36 cellular contexts compared by ENCODE assay signal in the genomic region with DNA sequence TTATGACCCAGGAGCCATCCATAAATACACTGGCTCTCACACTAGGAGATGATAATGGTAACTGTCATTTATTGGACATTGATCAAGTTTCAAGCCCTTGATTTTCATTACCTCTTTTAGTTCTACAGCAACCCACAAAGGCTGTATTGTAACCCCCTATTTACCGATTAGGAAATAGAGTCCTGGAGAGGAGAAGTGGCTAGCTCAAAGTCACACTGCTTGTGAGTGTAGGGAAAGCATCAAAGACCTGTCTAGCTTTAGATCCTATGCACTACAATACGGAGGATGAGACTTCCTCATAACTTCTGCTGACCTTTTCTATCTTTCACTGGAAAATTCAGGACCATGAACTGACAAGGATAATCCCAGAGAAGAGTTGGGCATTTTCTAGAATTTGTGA.
DNase-seq lines count a peak whose midpoint lies in the region; ATAC-seq, FAIRE-seq and TF ChIP-seq lines count a peak whose summit lies in the region.
"Had no signal": no experiment of that assay in that cellular context is flagged by ENCODE, and none has a peak within 500 bp of the region (broad histone marks: within the 10 kb centered on the region; RNA-seq: fewer than 3 reads in every experiment).

No MANE protein-coding gene starts in this region.

- no peaks in the 10 kb centered on the region for H3K9me3 Mint-ChIP-seq in MCF 10A (ENCODE audit: unreplicated experiment)
- H3K9me3 Mint-ChIP-seq: CD4-positive, alpha-beta T cell; CD8-positive, alpha-beta T cell had no signal

- H3K4me3 ChIP-seq in HepG2 (replicated peaks in 1 of 3; ENCODE audit: insufficient read depth in 1 of 3, low read depth in 2 of 3, low read length in 3 of 3) (no peak overlapping the region), right lobe of liver (no peak overlapping the region), WERI-Rb-1 (ENCODE audit: low read depth, low read length) (no peak overlapping the region), skeletal muscle tissue (ENCODE audit: low read length in 3 of 3) (no peak overlapping the region)
- no peak overlapping the region for H3K4me3 ChIP-seq in effector memory CD4-positive, alpha-beta T cell (ENCODE audit: insufficient read depth, low read depth, low read length, poor library complexity, severe bottlenecking)
- H3K4me3 ChIP-seq: A549; BLaER1; BLaER1 treated with 17β-estradiol and CSF1 and Interleukin-3, amounts not matched to agents 10 nM and 100 nM had no signal

- peaks cover 68% of the 10 kb centered on the region for H3K27me3 Mint-ChIP-seq in MCF 10A (ENCODE audit: insufficient read depth, unreplicated experiment)

- FAIRE-seq in HepG2 (lab: Jason Lieb, UNC) = no peak
- peak; percentile 90 for FAIRE-seq in D721Med (lab: Jason Lieb, UNC)
- FAIRE-seq: A204.1, A549 had no signal

- CTCF ChIA-PET in HepG2 (lab: Yijun Ruan, JAX; ENCODE audit: low intra/inter-chr PET ratio, low total read pairs) = no interaction called here
- CTCF ChIA-PET in MCF 10A (lab: Yijun Ruan, JAX) = interaction anchor here (0.7 to 2.3 kb wide), 3 partner anchors 16 to 96 kb away, joined by 3 to 15 read pairs (median 4); no protein-coding TSS in a partner anchor

- no peaks in the 10 kb centered on the region for H3K9me3 ChIP-seq in HepG2 (ENCODE audit: low read length)
- H3K9me3 ChIP-seq in right lobe of liver = no peaks in the 10 kb centered on the region
- H3K9me3 ChIP-seq in WERI-Rb-1 (ENCODE audit: severe bottlenecking) = peaks cover 3% of the 10 kb centered on the region
- no peaks in the 10 kb centered on the region for H3K9me3 ChIP-seq in skeletal muscle tissue (ENCODE audit: control insufficient read depth in 3 of 3, low read length in 3 of 3)
- no peaks in the 10 kb centered on the region for H3K9me3 ChIP-seq in effector memory CD4-positive, alpha-beta T cell (ENCODE audit: control insufficient read depth, low read length)
- H3K9me3 ChIP-seq: A549; BE2C; BLaER1; BLaER1 treated with 17β-estradiol and CSF1 and Interleukin-3, amounts not matched to agents 10 nM and 100 nM; Caco-2 had no signal

- no peaks in the 10 kb centered on the region for H3K79me2 ChIP-seq in HepG2 (ENCODE audit: insufficient read depth, low read length)

- H3K9ac ChIP-seq in HepG2 (ENCODE audit: insufficient read depth, low read depth, low read length) = no peak overlapping the region
- no peak overlapping the region for H3K9ac ChIP-seq in skeletal muscle tissue (ENCODE audit: low read depth in 1 of 3, low read length in 3 of 3)
- H3K9ac ChIP-seq: BLaER1; BLaER1 treated with 17β-estradiol and CSF1 and Interleukin-3, amounts not matched to agents 10 nM and 100 nM had no signal

- H3K27me3 ChIP-seq in HepG2 (ENCODE audit: control insufficient read depth in 1 of 2, insufficient read depth in 2 of 2, low read length in 2 of 2) (peaks cover 0 to 3% of the 10 kb centered on the region in 2 experiments; a peak in 3 of 5 replicates), right lobe of liver (no peaks in the 10 kb centered on the region), WERI-Rb-1 (ENCODE audit: insufficient read depth, low read depth, severe bottlenecking) (no peaks in the 10 kb centered on the region), skeletal muscle tissue (ENCODE audit: control insufficient read depth in 3 of 3, insufficient read depth in 3 of 3, low read length in 3 of 3) (peaks cover 0 to 2% (median 0%) of the 10 kb centered on the region in 3 donors)
- H3K27me3 ChIP-seq in effector memory CD4-positive, alpha-beta T cell (replicated peaks; ENCODE audit: control insufficient read depth, insufficient read depth, low read length, poor library complexity, severe bottlenecking) = peaks cover 1% of the 10 kb centered on the region
- H3K27me3 ChIP-seq: BLaER1; BLaER1 treated with 17β-estradiol and CSF1 and Interleukin-3, amounts not matched to agents 10 nM and 100 nM had no signal

- DNase-seq in HepG2 (ENCODE audit: low spot score) (peak; percentile 23), right lobe of liver (no peak), D721Med (ENCODE audit: insufficient read length, low spot score) (no peak), WERI-Rb-1 (no peak), MCF 10A (ENCODE audit: unreplicated experiment) (no peak)
- no peak for DNase-seq in effector memory CD4-positive, alpha-beta T cell
- DNase-seq: 8988T; ACHN; AML-193; BE2C; C1 segment of cervical spinal cord; Caco-2; Calu3; CD4-positive, alpha-beta memory T cell; CD4-positive, alpha-beta T cell; CD4-positive, CD25-positive, alpha-beta regulatory T cell; CD8-positive, alpha-beta memory T cell; CD8-positive, alpha-beta T cell; COR-L47; DMS 273 treated with DMSO at 0.1 percent for 48 hours; DMS153; DMS53; DMS79; DMS79 treated with DMSO at 0.1 percent for 48 hours; DND-41; EL had no signal

- H3K4me2 ChIP-seq in HepG2 (ENCODE audit: low read depth, low read length) = peak overlapping the region; percentile 45
- H3K4me2 ChIP-seq: A549; BLaER1; BLaER1 treated with 17β-estradiol and CSF1 and Interleukin-3, amounts not matched to agents 10 nM and 100 nM had no signal

- TF ChIP-seq EP300 in HepG2 (IDR thresholded peaks at IDR 0.05; ENCODE audit: low read depth in 2 of 2, low read length in 2 of 2) (peak in 1 of 2 experiments; percentile 64; a peak in 1 of 4 replicates), HepG2 (CRISPR knock-in tag; IDR thresholded peaks at IDR 0.05; ENCODE audit: borderline replicate concordance) (no peak)

- ATAC-seq in HepG2 (peak; percentile 81), right lobe of liver (no peak), GM21360 (IDR thresholded peaks at IDR 0.05; ENCODE audit: unreplicated experiment) (no peak)
- ATAC-seq: A549; CD8-positive, alpha-beta T cell had no signal

- H3K27ac ChIP-seq in HepG2 (ENCODE audit: extremely low read length, insufficient read depth, low read length) = no peak overlapping the region
- no peak overlapping the region for H3K27ac ChIP-seq in right lobe of liver
- peak overlapping the region; percentile 80 for H3K27ac ChIP-seq in WERI-Rb-1
- H3K27ac ChIP-seq in skeletal muscle tissue (ENCODE audit: low read depth, low read length) = peak overlapping the region; percentile 87
- H3K27ac ChIP-seq in effector memory CD4-positive, alpha-beta T cell (ENCODE audit: insufficient read depth, low read length, poor library complexity, severe bottlenecking) = no peak overlapping the region
- H3K27ac ChIP-seq: 22Rv1; A549; BLaER1; BLaER1 treated with 17β-estradiol and CSF1 and Interleukin-3, amounts not matched to agents 10 nM and 100 nM; C4-2B had no signal

- TF ChIP-seq RAD21 in HepG2 (CRISPR knock-in tag; IDR thresholded peaks at IDR 0.05) = no peak

- in situ Hi-C loops in HepG2 (cut with HindIII; ENCODE audit: extremely low pct_ligation_motif_present, low pct_unique_long_range_greater_than_20kb) = no loop called here

- no peaks in the 10 kb centered on the region for H3K36me3 Mint-ChIP-seq in MCF 10A (ENCODE audit: insufficient read depth, unreplicated experiment)
- H3K36me3 Mint-ChIP-seq: CD14-positive monocyte; CD4-positive, alpha-beta memory T cell; CD4-positive, CD25-positive, alpha-beta regulatory T cell; CD8-positive, alpha-beta memory T cell; CD8-positive, alpha-beta T cell had no signal

- H3K36me3 ChIP-seq in HepG2 (replicated peaks in 1 of 2; ENCODE audit: control insufficient read depth in 1 of 2, insufficient read depth in 2 of 2, low read length in 2 of 2) (no peaks in the 10 kb centered on the region), right lobe of liver (no peaks in the 10 kb centered on the region), WERI-Rb-1 (no peaks in the 10 kb centered on the region), skeletal muscle tissue (ENCODE audit: control insufficient read depth in 3 of 3, insufficient read depth in 3 of 3, low read length in 3 of 3) (no peaks in the 10 kb centered on the region)
- no peaks in the 10 kb centered on the region for H3K36me3 ChIP-seq in effector memory CD4-positive, alpha-beta T cell (ENCODE audit: control insufficient read depth, insufficient read depth, low read length)
- H3K36me3 ChIP-seq: BE2C; BLaER1; BLaER1 treated with 17β-estradiol and CSF1 and Interleukin-3, amounts not matched to agents 10 nM and 100 nM had no signal

- intact Hi-C loops in HepG2 (cut with micrococcal nuclease; ENCODE audit: unreplicated experiment) = no loop called here
- intact Hi-C loops in right lobe of liver (cut with DNase I) = no loop called here
- intact Hi-C loops in MCF 10A (cut with micrococcal nuclease) = no loop called here

- no peak overlapping the region for H2AFZ ChIP-seq in HepG2 (ENCODE audit: low read length)

- peaks cover 23% of the 10 kb centered on the region for H3K4me1 ChIP-seq in HepG2 (ENCODE audit: insufficient read depth, low read length)
- H3K4me1 ChIP-seq in right lobe of liver = peaks cover 0 to 9% (median 0%) of the 10 kb centered on the region in 4 donors
- peaks cover 16 to 25% (median 19%) of the 10 kb centered on the region in 3 donors for H3K4me1 ChIP-seq in skeletal muscle tissue (ENCODE audit: control insufficient read depth in 3 of 3, insufficient read depth in 3 of 3, low read length in 3 of 3)
- no peaks in the 10 kb centered on the region for H3K4me1 ChIP-seq in effector memory CD4-positive, alpha-beta T cell (ENCODE audit: control insufficient read depth, insufficient read depth, low read length, poor library complexity, severe bottlenecking)
- H3K4me1 ChIP-seq: A549; BE2C; BLaER1; BLaER1 treated with 17β-estradiol and CSF1 and Interleukin-3, amounts not matched to agents 10 nM and 100 nM; Caco-2 had no signal

- no peaks in the 10 kb centered on the region for H4K20me1 ChIP-seq in HepG2 (ENCODE audit: insufficient read depth, low read length)
- H4K20me1 ChIP-seq: BLaER1; BLaER1 treated with 17β-estradiol and CSF1 and Interleukin-3, amounts not matched to agents 10 nM and 100 nM had no signal

- H3K4me1 Mint-ChIP-seq in MCF 10A (ENCODE audit: insufficient read depth, unreplicated experiment) = no peaks in the 10 kb centered on the region
- H3K4me1 Mint-ChIP-seq: B cell; CD14-positive monocyte; CD4-positive, alpha-beta memory T cell; CD4-positive, CD25-positive, alpha-beta regulatory T cell; CD8-positive, alpha-beta memory T cell had no signal

- POLR2A ChIA-PET in HepG2 (lab: Yijun Ruan, JAX) = interaction anchor here (1.7 kb wide), 1 partner anchor 12 kb away, joined by 15 read pairs; no protein-coding TSS in a partner anchor
- POLR2A ChIA-PET in MCF 10A (lab: Yijun Ruan, JAX) = no interaction called here

- BruUV-seq in HepG2 (replicated peaks; lab: Mats Ljungman, UMichigan) (no TSS peak), MCF 10A (replicated peaks; lab: Mats Ljungman, UMichigan) (no TSS peak)

- no peak overlapping the region for H3K4me3 Mint-ChIP-seq in MCF 10A (ENCODE audit: unreplicated experiment)
- H3K4me3 Mint-ChIP-seq: B cell; CD14-positive monocyte; CD4-positive, alpha-beta memory T cell; CD4-positive, alpha-beta T cell; CD4-positive, CD25-positive, alpha-beta regulatory T cell; CD8-positive, alpha-beta T cell had no signal

- H3K27ac Mint-ChIP-seq in MCF 10A (ENCODE audit: low read depth, unreplicated experiment) = no peak overlapping the region
- H3K27ac Mint-ChIP-seq: B cell; CD14-positive monocyte; CD4-positive, alpha-beta memory T cell; CD4-positive, alpha-beta T cell; CD8-positive, alpha-beta memory T cell; CD8-positive, alpha-beta T cell had no signal

- 0% methylated on average over 2 of the region's 2 CpGs for WGBS in HepG2 (ENCODE audit: low lambda C conversion rate)
- 78% methylated on average over 2 of the region's 2 CpGs for WGBS in right lobe of liver (ENCODE audit: insufficient coverage, low coverage, low lambda C conversion rate, missing lambda C conversion rate)

- TF ChIP-seq CTCF in HepG2 (CRISPR knock-in tag; IDR thresholded peaks at IDR 0.05) (no peak), right lobe of liver (IDR thresholded peaks at IDR 0.05) (no peak), D721Med (IDR thresholded peaks at IDR 0.05; ENCODE audit: insufficient read depth, missing control alignments) (no peak), WERI-Rb-1 (IDR thresholded peaks at IDR 0.05; ENCODE audit: low read depth, low read length) (no peak), MCF 10A (IDR thresholded peaks at IDR 0.05; ENCODE audit: unreplicated experiment) (no peak)

- TF ChIP-seq POLR2A in HepG2 (IDR thresholded peaks at IDR 0.05; ENCODE audit: insufficient read depth in 1 of 2, low read depth in 2 of 2, low read length in 2 of 2) (no peak), right lobe of liver (IDR thresholded peaks at IDR 0.05) (no peak)

Comparison
In these comparisons a context has a peak if more than half of its experiments do, and no peak if none do; other contexts are left out.
1. H3K27ac ChIP-seq: peak in WERI-Rb-1 (single experiment) and skeletal muscle tissue (single experiment); none in HepG2 (single experiment), right lobe of liver (0 of 3) and effector memory CD4-positive, alpha-beta T cell (single experiment).